In the genomic region with DNA sequence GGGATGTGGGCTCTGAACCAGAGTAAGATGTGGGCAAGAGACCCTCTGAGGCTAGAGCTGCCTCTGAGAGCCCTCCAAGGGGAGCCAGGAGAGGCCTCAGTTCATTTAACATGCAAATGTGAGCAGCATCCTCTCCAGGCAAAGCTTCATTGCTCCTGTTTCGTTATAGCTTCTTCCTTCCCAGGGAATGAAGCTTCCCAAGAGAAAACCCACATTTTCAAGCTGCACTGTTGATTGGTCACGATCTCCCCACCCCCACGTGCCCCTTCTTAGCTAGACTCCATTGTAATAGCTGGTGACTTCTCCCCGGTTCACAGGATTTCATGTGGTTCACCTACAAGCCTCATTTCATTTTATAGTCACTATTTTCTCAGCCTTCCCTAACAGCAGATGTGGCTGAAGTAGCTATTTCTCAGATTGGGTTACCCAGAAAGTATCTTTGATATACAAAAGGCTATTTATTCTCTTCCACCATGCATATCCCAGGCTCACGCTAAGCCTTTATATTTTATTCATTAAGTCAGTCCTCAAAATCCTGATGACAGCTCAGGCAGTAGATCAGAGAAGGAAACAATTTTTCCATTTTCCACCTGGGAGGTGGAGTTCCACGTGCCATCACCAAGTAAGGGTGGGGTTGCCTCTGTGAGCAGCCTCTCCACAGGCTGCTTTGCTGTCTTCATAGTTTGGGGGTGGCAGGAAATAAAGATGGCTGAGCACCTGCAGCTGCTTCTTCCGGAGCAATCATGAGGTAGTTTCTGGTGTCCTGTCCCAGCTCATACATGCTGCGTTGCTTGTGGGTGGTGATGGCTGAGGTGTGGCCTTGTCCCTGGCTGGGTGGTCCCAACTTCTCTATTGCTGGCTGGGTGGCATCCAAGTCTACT, we compare ENCODE assay signal across 8 cellular contexts.
DNase-seq lines count a peak whose midpoint lies in the region; ATAC-seq and TF ChIP-seq lines count a peak whose summit lies in the region.
"Had no signal": no experiment of that assay in that cellular context is flagged by ENCODE, and none has a peak within 500 bp of the region (broad histone marks: within the 10 kb centered on the region; RNA-seq: fewer than 3 reads in every experiment).

No MANE protein-coding gene starts in this region.

- H3K27me3 ChIP-seq in HUES6 (ENCODE audit: control insufficient read depth, insufficient read depth, low read length) (no peaks in the 10 kb centered on the region), PC-3 (ENCODE audit: low read length) (peaks cover 20% of the 10 kb centered on the region), suprapubic skin (no peaks in the 10 kb centered on the region)

- DNase-seq in PC-3 (no peak), left kidney (ENCODE audit: low read depth, low spot score) (peak; percentile 97), suprapubic skin (ENCODE audit: low spot score in 2 of 2) (no peak)
- no peak for DNase-seq in stimulated activated CD4-positive, alpha-beta T cell treated with anti-CD3 and anti-CD28 coated beads, Interleukin-2, amount 100 ng/mL, for 24 hours
- DNase-seq: activated effector memory CD4-positive, alpha-beta T cell treated with anti-CD3 and anti-CD28 coated beads, Interleukin-2, amount 50 U/mL, for 16 hours had no signal

- TF ChIP-seq EP300 in suprapubic skin (IDR thresholded peaks at IDR 0.05), result no peak

- no peak for TF ChIP-seq POLR2A in suprapubic skin (IDR thresholded peaks at IDR 0.05)

- peak overlapping the region; percentile 74 for H3K27ac ChIP-seq in HUES6 (ENCODE audit: low read depth, low read length)
- no peak overlapping the region for H3K27ac ChIP-seq in PC-3 (ENCODE audit: low read length)
- peak overlapping the region; percentile 59 for H3K27ac ChIP-seq in suprapubic skin

- ATAC-seq in PC-3 (no peak), GM21723 (IDR thresholded peaks at IDR 0.05; ENCODE audit: unreplicated experiment) (no peak), HG03045 (IDR thresholded peaks at IDR 0.05; ENCODE audit: unreplicated experiment) (no peak)

- no peak overlapping the region for H2AFZ ChIP-seq in PC-3 (ENCODE audit: low read length)

- H3K4me2 ChIP-seq in PC-3 (ENCODE audit: low read length), result peak overlapping the region; percentile 70

- 66% methylated on average over 8 of the region's 8 CpGs for WGBS in suprapubic skin

- H3F3A ChIP-seq in PC-3 (ENCODE audit: low read length, unreplicated experiment), result no peaks in the 10 kb centered on the region

- peaks cover 9% of the 10 kb centered on the region; the same call in 1 of the 2 replicates for H3K9me3 ChIP-seq in HUES6 (ENCODE audit: control insufficient read depth, insufficient read depth, low read depth, low read length)
- no peaks in the 10 kb centered on the region for H3K9me3 ChIP-seq in PC-3 (ENCODE audit: low read length)
- H3K9me3 ChIP-seq in suprapubic skin, result no peaks in the 10 kb centered on the region

- H4K20me1 ChIP-seq in PC-3 (ENCODE audit: low read length), result no peaks in the 10 kb centered on the region

- H3K9ac ChIP-seq in HUES6 (ENCODE audit: low read length) (peak overlapping the region; percentile 43), PC-3 (ENCODE audit: low read length) (no peak overlapping the region)

- H3K79me2 ChIP-seq in PC-3 (ENCODE audit: low read length), result no peaks in the 10 kb centered on the region

- TF ChIP-seq CTCF in PC-3 (conservative IDR thresholded peaks at IDR 0.05; ENCODE audit: low read depth, low read length) (no peak), suprapubic skin (IDR thresholded peaks at IDR 0.05) (no peak)

- H3K9me2 ChIP-seq in PC-3 (replicated peaks; ENCODE audit: low read length), result no peaks in the 10 kb centered on the region

- CTCF ChIA-PET in PC-3 (lab: Charles Lee), result no interaction called here

- intact Hi-C loops in PC-3 (cut with micrococcal nuclease), result no loop called here

- POLR2A ChIA-PET in PC-3 (lab: Charles Lee; ENCODE audit: unreplicated experiment), result no interaction called here

- BruUV-seq in PC-3 (replicated peaks; lab: Mats Ljungman, UMichigan), result no TSS peak

- H3K4me1 ChIP-seq in HUES6 (ENCODE audit: control insufficient read depth, insufficient read depth, low read length), result peaks cover 63% of the 10 kb centered on the region
- peaks cover 21% of the 10 kb centered on the region for H3K4me1 ChIP-seq in PC-3 (ENCODE audit: insufficient read depth, low read length)
- H3K4me1 ChIP-seq in suprapubic skin, result peaks cover 33% of the 10 kb centered on the region

- H3K36me3 ChIP-seq in HUES6 (ENCODE audit: control insufficient read depth, insufficient read depth, low read length) (no peaks in the 10 kb centered on the region), PC-3 (ENCODE audit: low read depth, low read length) (no peaks in the 10 kb centered on the region), suprapubic skin (no peaks in the 10 kb centered on the region)

- H3K4me3 ChIP-seq in HUES6 (ENCODE audit: low read depth, low read length) (peak overlapping the region; percentile 22; the same call in 1 of the 2 replicates), PC-3 (ENCODE audit: low read length) (no peak overlapping the region), suprapubic skin (no peak overlapping the region)
